Comparison of ENCODE assay signal across 34 cellular contexts in genomic region chr19:18964121-18964520, GRCh38.
"Had no signal": no experiment of that assay in that cellular context is flagged by ENCODE, and none has a peak within 500 bp of the region (broad histone marks: within the 10 kb centered on the region; RNA-seq: fewer than 3 reads in every experiment).

No MANE protein-coding gene starts in this region.

- H3K36me3 ChIP-seq: MG63 had no signal

- H3K9me3 ChIP-seq: MG63 had no signal

- H3K27me3 ChIP-seq: MG63 had no signal

- H3K4me3 ChIP-seq: MG63 had no signal

- DNase-seq: Karpas-422, Kasumi-1, MG63, MM.1S, MV-4-11, NCI-H1048, NCI-H1092, NCI-H1092 treated with DMSO at 0.1 percent for 48 hours, NCI-H1105, NCI-H1105 treated with DMSO at 0.1 percent for 48 hours, NCI-H1417, NCI-H1417 treated with DMSO at 0.1 percent for 48 hours, NCI-H1436, NCI-H1436 treated with DMSO at 0.1 percent for 48 hours, NCI-H146, NCI-H1694, NCI-H1694 treated with DMSO at 0.1 percent for 48 hours, NCI-H187, NCI-H187 treated with DMSO at 0.1 percent for 48 hours, NCI-H1930, NCI-H2029, NCI-H2029 treated with DMSO at 0.1 percent for 48 hours, NCI-H2081, NCI-H2081 treated with DMSO at 0.1 percent for 48 hours, NCI-H2107, NCI-H2171, NCI-H2171 treated with DMSO at 0.1 percent for 48 hours, NCI-H2227 treated with DMSO at 0.1 percent for 48 hours, NCI-H226, NCI-H345, NCI-H446, NCI-H446 treated with DMSO at 0.1 percent for 48 hours, NCI-H510A, NCI-H510A treated with DMSO at 0.1 percent for 48 hours had no signal
